Comparison of ENCODE assay signal across 9 cellular contexts in genomic region chr19:47610546-47610894, GRCh38. TPM values are rescaled to one million over a fixed set of nuclear protein-coding genes. Genes with fewer than 3 reads are reported as not detected.
DNase-seq lines count a peak whose midpoint lies in the region; ATAC-seq and TF ChIP-seq lines count a peak whose summit lies in the region.
"Had no signal": no experiment of that assay in that cellular context is flagged by ENCODE, and none has a peak within 500 bp of the region (broad histone marks: within the 10 kb centered on the region; RNA-seq: fewer than 3 reads in every experiment).

No MANE protein-coding gene starts in this region.

- CTCF ChIA-PET in AG04449 (lab: Yijun Ruan, JAX): interaction anchor here (0.6 to 2.2 kb wide), 10 partner anchors 9 to 261 kb away, joined by 3 to 9 read pairs (median 5); partner anchors contain the start of gene NAPA
- CTCF ChIA-PET in naive thymus-derived CD4-positive, alpha-beta T cell (lab: Charles Lee): interaction anchor here (0.7 to 1.8 kb wide), 9 partner anchors 10 to 880 kb away, joined by 3 to 6 read pairs (median 5); no protein-coding TSS in a partner anchor

- DNase-seq in AG04449 (ENCODE audit: low read depth, low spot score): no peak
- DNase-seq in naive thymus-derived CD4-positive, alpha-beta T cell: no peak
- DNase-seq in head of caudate nucleus: no peak
- no peak for DNase-seq in NCI-H510A treated with DMSO at 0.1 percent for 48 hours (lab: John Stamatoyannopoulos, UW)
- DNase-seq: NCI-H1436 treated with DMSO at 0.1 percent for 48 hours had no signal

- intact Hi-C loops in naive thymus-derived CD4-positive, alpha-beta T cell (cut with micrococcal nuclease): loop anchor here (1.0 to 5.0 kb wide), 4 partner anchors 87 to 1008 kb away; partner anchors contain the start of genes CALM3 (in 1 of the 2) and SELENOW (in 1 of the 2)
- intact Hi-C loops in head of caudate nucleus (cut with DNase I): loop anchor here (5.0 to 10.0 kb wide), 2 partner anchors 54 to 98 kb away; no protein-coding TSS in a partner anchor

- H3K27me3 ChIP-seq in naive thymus-derived CD4-positive, alpha-beta T cell (ENCODE audit: control insufficient read depth in 2 of 2, insufficient read depth in 2 of 2, low read length in 2 of 2): no peaks in the 10 kb centered on the region

- no peak for ATAC-seq in naive thymus-derived CD4-positive, alpha-beta T cell
- ATAC-seq in HG02970 (IDR thresholded peaks at IDR 0.05; ENCODE audit: low FRiP score, unreplicated experiment) (no peak), HG02642 (IDR thresholded peaks at IDR 0.05; ENCODE audit: poor library complexity, unreplicated experiment) (no peak)

- H3K36me3 ChIP-seq in KOPT-K1 (ENCODE audit: insufficient read depth, low read length): no peaks in the 10 kb centered on the region
- peaks cover 0 to 26% (median 0%) of the 10 kb centered on the region in 3 experiments for H3K36me3 ChIP-seq in naive thymus-derived CD4-positive, alpha-beta T cell (ENCODE audit: control insufficient read depth in 2 of 3, insufficient read depth in 3 of 3, low read length in 3 of 3)

- H3K4me1 ChIP-seq in naive thymus-derived CD4-positive, alpha-beta T cell (ENCODE audit: control insufficient read depth in 2 of 2, insufficient read depth in 2 of 2, low read length in 2 of 2): peaks cover 16 to 22% of the 10 kb centered on the region in 2 donors

- peak overlapping the region; percentile 66 to 90 (median 87) for H3K27ac Mint-ChIP-seq in naive thymus-derived CD4-positive, alpha-beta T cell

- TF ChIP-seq CTCF in AG04449 (IDR thresholded peaks at IDR 0.05; ENCODE audit: insufficient read depth, low read length, missing control alignments): no peak

- H3K4me3 Mint-ChIP-seq in naive thymus-derived CD4-positive, alpha-beta T cell: peak overlapping the region; percentile 79 to 96 (median 84)

- no peaks in the 10 kb centered on the region for H3K27me3 Mint-ChIP-seq in naive thymus-derived CD4-positive, alpha-beta T cell

- H3K27ac ChIP-seq in KOPT-K1 (ENCODE audit: low read depth, low read length, poor library complexity, severe bottlenecking) (peak overlapping the region; percentile 81), cingulate gyrus (ENCODE audit: low read depth, low read length) (peak overlapping the region; percentile 83)
- peak overlapping the region; percentile 96 for H3K27ac ChIP-seq in naive thymus-derived CD4-positive, alpha-beta T cell (ENCODE audit: low read depth, low read length)

- peaks cover 20 to 53% (median 39%) of the 10 kb centered on the region in 7 donors for H3K4me1 Mint-ChIP-seq in naive thymus-derived CD4-positive, alpha-beta T cell

- H3K36me3 Mint-ChIP-seq in naive thymus-derived CD4-positive, alpha-beta T cell: peaks cover 0 to 22% (median 7%) of the 10 kb centered on the region in 5 donors

- H3K9me3 ChIP-seq in KOPT-K1 (ENCODE audit: insufficient read depth, low read length, poor library complexity, severe bottlenecking): no peaks in the 10 kb centered on the region
- H3K9me3 ChIP-seq in naive thymus-derived CD4-positive, alpha-beta T cell (ENCODE audit: control insufficient read depth in 2 of 3, low read length in 3 of 3): no peaks in the 10 kb centered on the region

- POLR2A ChIA-PET in AG04449 (lab: Yijun Ruan, JAX): interaction anchor here (1.4 to 1.6 kb wide), 2 partner anchors 10 to 12 kb away, joined by 7 to 9 read pairs; no protein-coding TSS in a partner anchor
- POLR2A ChIA-PET in naive thymus-derived CD4-positive, alpha-beta T cell (lab: Charles Lee): interaction anchor here (0.5 to 2.7 kb wide), 19 partner anchors 10 to 1006 kb away, joined by 3 to 40 read pairs (median 4); partner anchors contain the start of genes KPTN and NAPA

- peak overlapping the region; percentile 76 for H3K4me3 ChIP-seq in AG04449 (ENCODE audit: low read depth, low read length)
- peak overlapping the region; percentile 70 for H3K4me3 ChIP-seq in naive thymus-derived CD4-positive, alpha-beta T cell (ENCODE audit: low read length)

- peaks cover 0 to 2% (median 0%) of the 10 kb centered on the region in 11 donors for H3K9me3 Mint-ChIP-seq in naive thymus-derived CD4-positive, alpha-beta T cell

RNA-seq across cellular contexts. Expression of gene BICRA, which starts 1.6 kb away (rescaled TPM):
- 10 to 100 TPM; 18.6 to 36.6 (median 33.5) TPM for total RNA-seq in naive thymus-derived CD4-positive, alpha-beta T cell
- polyA plus RNA-seq in naive thymus-derived CD4-positive, alpha-beta T cell: 1 to 10 TPM in 1 of 2 donors, under 1 TPM in 1; 0.95 to 1.4 TPM

RNA-seq across cellular contexts. Expression of gene ZNF541, which starts 37.6 kb away (rescaled TPM):
- 1 to 10 TPM in 2 of 5 experiments, under 1 TPM in 3; 0.36 to 1.5 (median 0.95) TPM for total RNA-seq in naive thymus-derived CD4-positive, alpha-beta T cell
- under 1 TPM in 1 of 2 donors, not detected in 1; 0.58 TPM for polyA plus RNA-seq in naive thymus-derived CD4-positive, alpha-beta T cell
